Comparison of ENCODE assay signal across 13 cellular contexts in genomic region chr4:137664055-137664405, GRCh38.
DNase-seq lines count a peak whose midpoint lies in the region; ATAC-seq and TF ChIP-seq lines count a peak whose summit lies in the region.
"Had no signal": no experiment of that assay in that cellular context is flagged by ENCODE, and none has a peak within 500 bp of the region (broad histone marks: within the 10 kb centered on the region; RNA-seq: fewer than 3 reads in every experiment).

No MANE protein-coding gene starts in this region.

- H3K36me3 Mint-ChIP-seq in stimulated activated effector memory CD8-positive, alpha-beta T cell treated with anti-CD3 and anti-CD28 coated beads, Interleukin-12 subunit alpha, Interleukin-12 subunit beta, amount 100 ng/mL, for 72 hours = no peaks in the 10 kb centered on the region

- H3K4me1 ChIP-seq in left ventricle myocardium inferior = peaks cover 5% of the 10 kb centered on the region
- H3K4me1 ChIP-seq in right atrium auricular region = no peaks in the 10 kb centered on the region
- H3K4me1 ChIP-seq in vagina = peaks cover 12% of the 10 kb centered on the region

- no peaks in the 10 kb centered on the region for H3K36me3 ChIP-seq in left ventricle myocardium inferior
- H3K36me3 ChIP-seq in right atrium auricular region = no peaks in the 10 kb centered on the region
- no peaks in the 10 kb centered on the region for H3K36me3 ChIP-seq in vagina
- H3K36me3 ChIP-seq: BLaER1 treated with 17β-estradiol and CSF1 and Interleukin-3, amounts not matched to agents 10 nM and 100 nM had no signal

- TF ChIP-seq CTCF in left ventricle myocardium inferior (IDR thresholded peaks at IDR 0.05; ENCODE audit: borderline replicate concordance) (no peak), right atrium auricular region (IDR thresholded peaks at IDR 0.05) (no peak), astrocyte of the cerebellum (IDR thresholded peaks at IDR 0.05; ENCODE audit: low read depth, low read length, missing control alignments) (no peak), vagina (IDR thresholded peaks at IDR 0.05) (no peak)

- no peak for ATAC-seq in stimulated activated effector memory CD8-positive, alpha-beta T cell treated with anti-CD3 and anti-CD28 coated beads, Interleukin-12 subunit alpha, Interleukin-12 subunit beta, amount 100 ng/mL, for 72 hours

- H3K4me3 Mint-ChIP-seq in stimulated activated effector memory CD8-positive, alpha-beta T cell treated with anti-CD3 and anti-CD28 coated beads, Interleukin-12 subunit alpha, Interleukin-12 subunit beta, amount 100 ng/mL, for 72 hours = no peak overlapping the region

- H3K27ac ChIP-seq in left ventricle myocardium inferior (replicated peaks) (peak overlapping the region; percentile 22), right atrium auricular region (no peak overlapping the region), vagina (peak overlapping the region; percentile 73)
- H3K27ac ChIP-seq: HL-60 had no signal

- intact Hi-C loops in left ventricle myocardium inferior (cut with micrococcal nuclease) = no loop called here
- intact Hi-C loops in vagina (cut with DNase I) = no loop called here

- H3K9me3 ChIP-seq in left ventricle myocardium inferior (replicated peaks) (no peaks in the 10 kb centered on the region), right atrium auricular region (no peaks in the 10 kb centered on the region), vagina (no peaks in the 10 kb centered on the region)

- peaks cover 17% of the 10 kb centered on the region for H3K9me3 Mint-ChIP-seq in stimulated activated effector memory CD8-positive, alpha-beta T cell treated with anti-CD3 and anti-CD28 coated beads, Interleukin-12 subunit alpha, Interleukin-12 subunit beta, amount 100 ng/mL, for 72 hours

- no peak overlapping the region for H3K27ac Mint-ChIP-seq in stimulated activated effector memory CD8-positive, alpha-beta T cell treated with anti-CD3 and anti-CD28 coated beads, Interleukin-12 subunit alpha, Interleukin-12 subunit beta, amount 100 ng/mL, for 72 hours

- no peaks in the 10 kb centered on the region for H3K27me3 ChIP-seq in left ventricle myocardium inferior (ENCODE audit: low read depth)
- no peaks in the 10 kb centered on the region for H3K27me3 ChIP-seq in right atrium auricular region
- H3K27me3 ChIP-seq in vagina = no peaks in the 10 kb centered on the region
- H3K27me3 ChIP-seq: BLaER1 treated with 17β-estradiol and CSF1 and Interleukin-3, amounts not matched to agents 10 nM and 100 nM had no signal

- DNase-seq in left ventricle myocardium inferior (no peak), right atrium auricular region (ENCODE audit: low spot score) (no peak), astrocyte of the cerebellum (ENCODE audit: low read depth) (peak; percentile 43), kidney tubule cell (ENCODE audit: low spot score) (peak; percentile 29), vagina (ENCODE audit: extremely low spot score in 2 of 2) (no peak), putamen (ENCODE audit: low spot score) (no peak), DMS79 treated with DMSO at 0.1 percent for 48 hours (lab: John Stamatoyannopoulos, UW) (no peak)
- no peak for DNase-seq in stimulated activated effector memory CD8-positive, alpha-beta T cell treated with anti-CD3 and anti-CD28 coated beads, Interleukin-12 subunit alpha, Interleukin-12 subunit beta, amount 100 ng/mL, for 72 hours (ENCODE audit: low spot score in 2 of 2)
- DNase-seq: activated CD8-positive, alpha-beta memory T cell treated with anti-CD3 and anti-CD28 coated beads, Interleukin-2, amount 50 U/mL, for 4 hours; NCI-H345; retina had no signal

- TF ChIP-seq POLR2A in vagina (IDR thresholded peaks at IDR 0.05) = no peak

- no peaks in the 10 kb centered on the region for H3K4me1 Mint-ChIP-seq in stimulated activated effector memory CD8-positive, alpha-beta T cell treated with anti-CD3 and anti-CD28 coated beads, Interleukin-12 subunit alpha, Interleukin-12 subunit beta, amount 100 ng/mL, for 72 hours

- no peak overlapping the region for H3K4me3 ChIP-seq in left ventricle myocardium inferior
- H3K4me3 ChIP-seq in right atrium auricular region = no peak overlapping the region
- H3K4me3 ChIP-seq in astrocyte of the cerebellum (ENCODE audit: low read depth, low read length) = no peak overlapping the region
- H3K4me3 ChIP-seq in vagina = no peak overlapping the region
- H3K4me3 ChIP-seq: BLaER1 treated with 17β-estradiol and CSF1 and Interleukin-3, amounts not matched to agents 10 nM and 100 nM had no signal

- in situ Hi-C loops in astrocyte of the cerebellum (cut with HindIII; ENCODE audit: low sequenced_read_pairs) = no loop called here

Comparison
In these comparisons a context has a peak if more than half of its experiments do, and no peak if none do; other contexts are left out.
1. H3K27ac ChIP-seq: peak in left ventricle myocardium inferior (single experiment) and vagina (single experiment); none in right atrium auricular region (0 of 2).
2. DNase-seq: peak in astrocyte of the cerebellum (single experiment) and kidney tubule cell (single experiment); none in left ventricle myocardium inferior (single experiment), right atrium auricular region (single experiment), vagina (0 of 2), stimulated activated effector memory CD8-positive, alpha-beta T cell treated with anti-CD3 and anti-CD28 coated beads, Interleukin-12 subunit alpha, Interleukin-12 subunit beta, amount 100 ng/mL, for 72 hours (0 of 2), putamen (single experiment) and DMS79 treated with DMSO at 0.1 percent for 48 hours (single experiment).